In the genomic region with DNA sequence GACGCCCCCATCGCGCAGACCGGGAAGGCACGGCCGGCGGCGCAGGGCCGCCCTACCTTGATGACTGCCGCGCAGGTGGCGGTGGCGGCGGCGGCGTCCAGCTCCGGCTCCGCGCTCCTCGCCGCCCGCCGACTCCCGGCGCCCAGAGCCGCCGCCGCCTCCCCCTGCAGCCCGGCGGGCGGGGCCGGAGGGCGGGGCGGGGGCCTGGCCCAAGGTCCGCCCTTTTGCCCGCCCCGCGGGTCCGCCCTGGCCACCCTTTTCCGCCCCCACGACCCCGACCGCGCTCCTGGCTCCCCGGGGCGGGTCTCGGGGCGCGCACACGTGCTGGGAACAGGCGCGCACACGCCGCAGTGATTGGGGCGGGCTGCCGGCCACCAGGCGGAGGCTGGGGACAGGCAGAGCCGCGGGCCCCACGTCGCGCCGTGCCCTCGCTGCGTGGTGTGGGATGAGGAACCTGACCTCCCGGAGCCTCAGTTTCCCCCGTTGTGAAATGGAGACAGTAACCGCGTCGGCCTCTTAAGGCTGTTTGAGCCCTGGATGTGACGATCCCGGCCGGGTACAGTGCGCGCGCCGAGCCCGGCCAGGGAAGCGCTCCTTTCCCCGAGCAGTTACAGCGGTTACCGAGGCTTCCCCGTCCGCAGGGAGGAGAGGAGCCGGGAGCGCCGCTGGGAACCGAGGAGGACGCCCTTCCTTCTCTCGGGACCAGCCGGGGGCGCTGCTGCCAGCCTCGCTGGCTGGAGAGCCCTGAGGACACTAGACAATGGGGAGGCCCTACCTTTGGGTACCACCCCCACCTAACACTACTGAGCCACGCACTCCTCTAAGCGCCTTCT, we compare ENCODE assay signal across 8 cellular contexts. TPM values are rescaled to one million over a fixed set of nuclear protein-coding genes. Genes with fewer than 3 reads are reported as not detected.
DNase-seq lines count a peak whose midpoint lies in the region; ATAC-seq, FAIRE-seq and TF ChIP-seq lines count a peak whose summit lies in the region.

A gene with protein sequence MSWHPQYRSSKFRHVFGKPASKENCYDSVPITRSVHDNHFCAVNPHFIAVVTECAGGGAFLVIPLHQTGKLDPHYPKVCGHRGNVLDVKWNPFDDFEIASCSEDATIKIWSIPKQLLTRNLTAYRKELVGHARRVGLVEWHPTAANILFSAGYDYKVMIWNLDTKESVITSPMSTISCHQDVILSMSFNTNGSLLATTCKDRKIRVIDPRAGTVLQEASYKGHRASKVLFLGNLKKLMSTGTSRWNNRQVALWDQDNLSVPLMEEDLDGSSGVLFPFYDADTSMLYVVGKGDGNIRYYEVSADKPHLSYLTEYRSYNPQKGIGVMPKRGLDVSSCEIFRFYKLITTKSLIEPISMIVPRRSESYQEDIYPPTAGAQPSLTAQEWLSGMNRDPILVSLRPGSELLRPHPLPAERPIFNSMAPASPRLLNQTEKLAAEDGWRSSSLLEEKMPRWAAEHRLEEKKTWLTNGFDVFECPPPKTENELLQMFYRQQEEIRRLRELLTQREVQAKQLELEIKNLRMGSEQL (minus strand): TSS at position 135 of the 833 bp plus-strand sequence. CDS start 34,977 bp downstream, outside the sequence.

- no peaks in the 10 kb centered on the region for H3K9me3 ChIP-seq in keratinocyte (ENCODE audit: control insufficient read depth, low read depth, low read length)

- peak within 1 kb of the TSS; percentile 91 for H3K9ac ChIP-seq in keratinocyte (ENCODE audit: control insufficient read depth, extremely low read depth, insufficient read depth, low read length)

- H3K9me3 Mint-ChIP-seq in central memory CD8-positive, alpha-beta T cell, result no peaks in the 10 kb centered on the region

- H3K79me2 ChIP-seq in keratinocyte (ENCODE audit: control insufficient read depth, insufficient read depth, low read length), result peaks cover 41% of the 10 kb centered on the region

- peak; percentile 9 for FAIRE-seq in keratinocyte (lab: Jason Lieb, UNC)

- H2AFZ ChIP-seq in keratinocyte (ENCODE audit: control insufficient read depth, low read length), result peak within 1 kb of the TSS; percentile 68

- peaks cover 3% of the 10 kb centered on the region for H3K9me1 ChIP-seq in keratinocyte (ENCODE audit: control insufficient read depth, extremely low read depth, insufficient read depth, low read length)

- peak within 1 kb of the TSS; percentile 65 for H3K27ac Mint-ChIP-seq in central memory CD8-positive, alpha-beta T cell (ENCODE audit: low read depth)

- H3K4me3 Mint-ChIP-seq in central memory CD8-positive, alpha-beta T cell, result peak within 1 kb of the TSS; percentile 83

- H3K4me3 ChIP-seq in keratinocyte (ENCODE audit: control insufficient read depth in 2 of 3, extremely low read depth in 1 of 3, insufficient read depth in 2 of 3, low read depth in 1 of 3, low read length in 3 of 3), result peak within 1 kb of the TSS; percentile 63 to 81 (median 79)

- peak; percentile 89 for DNase-seq in GM10248 (ENCODE audit: extremely low spot score)
- peak; percentile 48 for DNase-seq in NCI-H2107 (lab: John Stamatoyannopoulos, UW)
- peak; percentile 35 to 48 (median 40) for DNase-seq in activated CD4-positive, CD25-positive, alpha-beta regulatory T cell (lab: John Stamatoyannopoulos, UW)
- peak; percentile 38 to 43 for DNase-seq in central memory CD8-positive, alpha-beta T cell (ENCODE audit: low spot score in 2 of 2)
- DNase-seq in keratinocyte (ENCODE audit: low read depth, low spot score), result peak; percentile 76
- DNase-seq in stimulated activated CD4-positive, alpha-beta T cell treated with anti-CD3 and anti-CD28 coated beads, Interleukin-15, amount 100 ng/mL, for 1 hour (ENCODE audit: low read depth in 1 of 2, low spot score in 1 of 2), result peak; percentile 48 to 67

- no peaks in the 10 kb centered on the region for H3K27me3 Mint-ChIP-seq in central memory CD8-positive, alpha-beta T cell

- POLR2A ChIA-PET in GM10248 (lab: Yijun Ruan, JAX), result no interaction called here

- ATAC-seq in HG02852 (IDR thresholded peaks at IDR 0.05; ENCODE audit: unreplicated experiment), result peak; percentile 74
- peak; percentile 62 for ATAC-seq in central memory CD8-positive, alpha-beta T cell (replicated peaks; ENCODE audit: extremely low read depth, poor library complexity, severe bottlenecking)
- no peak for ATAC-seq in HG03457 (IDR thresholded peaks at IDR 0.05; ENCODE audit: unreplicated experiment)

- TF ChIP-seq CTCF in GM10248 (IDR thresholded peaks at IDR 0.05; ENCODE audit: control extremely low read depth, extremely low read depth, low read depth, missing control alignments) (peak; percentile 33), keratinocyte (optimal IDR thresholded peaks at IDR 0.05 in 1 of 3, IDR thresholded peaks at IDR 0.05 in 1 of 3, conservative IDR thresholded peaks at IDR 0.05 in 1 of 3; ENCODE audit: extremely low read depth in 1 of 3, insufficient read depth in 2 of 3, low read length in 3 of 3) (peak; percentile 33 to 73 (median 37))

- no peaks in the 10 kb centered on the region for H3K27me3 ChIP-seq in keratinocyte (ENCODE audit: control insufficient read depth, extremely low read depth, insufficient read depth, low read length)

- CTCF ChIA-PET in GM10248 (lab: Yijun Ruan, JAX), result interaction anchor here (0.8 to 2.1 kb wide), 15 partner anchors 10 to 583 kb away, joined by 3 to 18 read pairs (median 4); a partner anchor contains a TSS

- H3K4me1 Mint-ChIP-seq in central memory CD8-positive, alpha-beta T cell, result peaks cover 35% of the 10 kb centered on the region

- H3K27ac ChIP-seq in keratinocyte (ENCODE audit: control insufficient read depth, insufficient read depth, low read length), result peak within 1 kb of the TSS; percentile 89

- peak within 1 kb of the TSS; percentile 87 for H3K4me2 ChIP-seq in keratinocyte (ENCODE audit: control insufficient read depth, extremely low read depth, insufficient read depth, low read depth, low read length)

- H3K36me3 Mint-ChIP-seq in central memory CD8-positive, alpha-beta T cell (ENCODE audit: insufficient read depth), result peaks cover 3% of the 10 kb centered on the region

- H3K4me1 ChIP-seq in keratinocyte (ENCODE audit: control insufficient read depth, extremely low read depth, insufficient read depth, low read length), result peaks cover 27% of the 10 kb centered on the region

- H4K20me1 ChIP-seq in keratinocyte (ENCODE audit: control insufficient read depth, extremely low read depth, insufficient read depth, low read length), result no peaks in the 10 kb centered on the region

- dilution Hi-C loops in keratinocyte (cut with MboI; ENCODE audit: extremely low pct_ligation_motif_present, low sequenced_read_pairs), result no loop called here

- H3K36me3 ChIP-seq in keratinocyte (ENCODE audit: control insufficient read depth in 2 of 2, extremely low read depth in 1 of 2, insufficient read depth in 2 of 2, low read length in 2 of 2), result peaks cover under 1 to 2% of the 10 kb centered on the region in 2 experiments

RNA-seq across cellular contexts. Expression of the gene that starts here (rescaled TPM):
- 30.9 to 45.2 TPM (median 31.7 TPM) in 3 replicates for polyA plus RNA-seq in keratinocyte
- 9.8 TPM for polyA plus RNA-seq in keratinocyte (2011; ENCODE audit: low read depth)
- 33.2 and 34.5 TPM in 2 replicates for polyA plus RNA-seq in keratinocyte (2011; cell fraction: cytosol; rRNA removed)
- polyA plus RNA-seq in keratinocyte (2011; cell fraction: nucleus; rRNA removed), result 35.1 and 38.7 TPM in 2 replicates
- 17.9 and 33.7 TPM in 2 replicates for polyA plus RNA-seq in keratinocyte (2012; ENCODE audit: low replicate concordance)
- 49.6 to 65.0 TPM (median 51.0 TPM) in 3 replicates for polyA minus RNA-seq in keratinocyte
- polyA minus RNA-seq in keratinocyte (2011; cell fraction: cytosol; rRNA and poly(A)+ RNA removed), result 38.0 TPM
- polyA minus RNA-seq in keratinocyte (2011; cell fraction: nucleus; rRNA and poly(A)+ RNA removed), result 23.0 and 30.8 TPM in 2 replicates
